ENCODE assay signal across 23 cellular contexts in the genomic region with DNA sequence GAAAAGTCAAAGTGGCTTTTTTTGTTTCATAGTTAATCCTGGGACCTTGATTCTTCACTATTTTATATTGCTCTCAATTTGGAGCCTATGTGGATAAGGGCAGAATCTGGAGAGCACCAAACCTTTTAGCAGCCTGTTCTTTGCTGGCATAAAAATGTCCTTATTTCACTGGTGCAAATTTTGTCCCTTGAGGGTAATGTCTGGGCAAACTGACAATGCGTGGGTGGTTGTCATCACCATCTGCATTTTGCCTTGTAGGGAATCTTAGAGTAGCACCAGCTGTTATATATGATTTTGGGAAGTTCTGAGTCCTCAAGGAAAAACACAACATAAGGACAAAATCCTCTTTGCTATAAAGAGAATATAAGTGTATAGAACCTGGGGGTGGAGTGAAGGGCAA.
"Had no signal": no experiment of that assay in that cellular context is flagged by ENCODE, and none has a peak within 500 bp of the region (broad histone marks: within the 10 kb centered on the region; RNA-seq: fewer than 3 reads in every experiment).

No MANE protein-coding gene starts in this region.

- H3K27ac ChIP-seq: heart left ventricle, left lung, sigmoid colon, upper lobe of right lung, WERI-Rb-1 had no signal

- H3K36me3 ChIP-seq: heart left ventricle, left lung, sigmoid colon, upper lobe of right lung, WERI-Rb-1 had no signal

- H3K4me3 Mint-ChIP-seq: activated CD4-positive, alpha-beta T cell treated with anti-CD3 and anti-CD28 coated beads, Interleukin-2, amount 10 ng/mL, durations not matched to agents 7 days and 5 days; activated CD8-positive, alpha-beta memory T cell treated with anti-CD3 and anti-CD28 coated beads, Interleukin-2, amount 10 ng/mL, durations not matched to agents 7 days and 5 days; activated CD8-positive, alpha-beta T cell treated with anti-CD3 and anti-CD28 coated beads for 36 hours; activated naive CD4-positive, alpha-beta T cell treated with anti-CD3 and anti-CD28 coated beads, Interleukin-2, amount 10 ng/mL, durations not matched to agents 7 days and 5 days; T-cell; T-helper 2 cell treated with Interferon-gamma antibody and Interleukin-4, amounts not matched to agents 5 μg/mL and 100 μg/mL, for 36 hours had no signal

- H3K27me3 ChIP-seq: heart left ventricle, left lung, sigmoid colon, upper lobe of right lung had no signal

- ATAC-seq: activated CD8-positive, alpha-beta memory T cell treated with anti-CD3 and anti-CD28 coated beads, Interleukin-2, amount 10 ng/mL, durations not matched to agents 7 days and 5 days; activated CD8-positive, alpha-beta T cell treated with anti-CD3 and anti-CD28 coated beads for 36 hours; left lung; mucosa of descending colon; SK-N-SH treated with all-trans-retinoic acid at 6 μM for 48 hours; T-cell; upper lobe of right lung had no signal

- H3K36me3 Mint-ChIP-seq: activated CD8-positive, alpha-beta memory T cell treated with anti-CD3 and anti-CD28 coated beads, Interleukin-2, amount 10 ng/mL, durations not matched to agents 7 days and 5 days; activated naive CD4-positive, alpha-beta T cell treated with anti-CD3 and anti-CD28 coated beads, Interleukin-2, amount 10 ng/mL, durations not matched to agents 7 days and 5 days; T-cell had no signal

- H3K27ac Mint-ChIP-seq: activated CD4-positive, alpha-beta T cell treated with anti-CD3 and anti-CD28 coated beads, Interleukin-2, amount 10 ng/mL, durations not matched to agents 7 days and 5 days; activated CD8-positive, alpha-beta memory T cell treated with anti-CD3 and anti-CD28 coated beads, Interleukin-2, amount 10 ng/mL, durations not matched to agents 7 days and 5 days; activated CD8-positive, alpha-beta T cell treated with anti-CD3 and anti-CD28 coated beads for 36 hours; activated naive CD4-positive, alpha-beta T cell treated with anti-CD3 and anti-CD28 coated beads, Interleukin-2, amount 10 ng/mL, durations not matched to agents 7 days and 5 days; T-cell; T-helper 2 cell treated with Interferon-gamma antibody and Interleukin-4, amounts not matched to agents 5 μg/mL and 100 μg/mL, for 36 hours had no signal

- H3K4me1 Mint-ChIP-seq: activated CD4-positive, alpha-beta T cell treated with anti-CD3 and anti-CD28 coated beads, Interleukin-2, amount 10 ng/mL, durations not matched to agents 7 days and 5 days; activated CD8-positive, alpha-beta memory T cell treated with anti-CD3 and anti-CD28 coated beads, Interleukin-2, amount 10 ng/mL, durations not matched to agents 7 days and 5 days; activated naive CD4-positive, alpha-beta T cell treated with anti-CD3 and anti-CD28 coated beads, Interleukin-2, amount 10 ng/mL, durations not matched to agents 7 days and 5 days; T-cell had no signal

- H3K9me3 ChIP-seq: upper lobe of right lung had no signal

- DNase-seq: activated CD4-positive, alpha-beta T cell treated with anti-CD3 and anti-CD28 coated beads, Interleukin-2, amount 10 ng/mL, durations not matched to agents 7 days and 5 days; activated CD4-positive, CD25-positive, alpha-beta regulatory T cell treated with anti-CD3 and anti-CD28 coated beads, Interleukin-2, amount 50 U/mL, for 72 hours; activated CD8-positive, alpha-beta memory T cell treated with anti-CD3 and anti-CD28 coated beads, Interleukin-2, amount 10 ng/mL, durations not matched to agents 7 days and 5 days; activated CD8-positive, alpha-beta T cell treated with anti-CD3 and anti-CD28 coated beads for 36 hours; activated effector memory CD4-positive, alpha-beta T cell treated with anti-CD3 and anti-CD28 coated beads, Interleukin-2, amount 50 U/mL, for 16 hours; activated naive CD4-positive, alpha-beta T cell treated with anti-CD3 and anti-CD28 coated beads, Interleukin-2, amount 10 ng/mL, durations not matched to agents 7 days and 5 days; activated T-cell treated with anti-CD3 and anti-CD28 coated beads for 4 hours; cerebellar nuclear complex; effector CD4-positive, alpha-beta T cell; left lung; mammary epithelial cell; mucosa of descending colon; nucleus accumbens; sigmoid colon; stimulated activated CD4-positive, alpha-beta T cell treated with anti-CD3 and anti-CD28 coated beads, Interleukin-2, amount 100 ng/mL, for 48 hours; stimulated activated CD8-positive, alpha-beta memory T cell treated with anti-CD3 and anti-CD28 coated beads, Interleukin-4, amount 100 ng/mL, for 48 hours; stimulated activated naive CD4-positive, alpha-beta T cell; T-cell; upper lobe of right lung; WERI-Rb-1 had no signal

- H3K27me3 Mint-ChIP-seq: activated CD8-positive, alpha-beta memory T cell treated with anti-CD3 and anti-CD28 coated beads, Interleukin-2, amount 10 ng/mL, durations not matched to agents 7 days and 5 days; activated CD8-positive, alpha-beta T cell treated with anti-CD3 and anti-CD28 coated beads for 36 hours; activated naive CD4-positive, alpha-beta T cell treated with anti-CD3 and anti-CD28 coated beads, Interleukin-2, amount 10 ng/mL, durations not matched to agents 7 days and 5 days; T-cell had no signal

- H3K4me1 ChIP-seq: left lung, sigmoid colon, upper lobe of right lung had no signal

- H3K4me3 ChIP-seq: heart left ventricle, left lung, mucosa of descending colon, sigmoid colon, upper lobe of right lung had no signal
